Comparison of ENCODE assay signal across 9 cellular contexts in genomic region chr20:56630506-56631317, GRCh38. TPM values are rescaled to one million over a fixed set of nuclear protein-coding genes. Genes with fewer than 3 reads are reported as not detected.
A peak's percentile ranks its signal among the peaks of the same experiment; 100 is the strongest.
DNase-seq lines count a peak whose midpoint lies in the region; ATAC-seq, FAIRE-seq and TF ChIP-seq lines count a peak whose summit lies in the region.
"Had no signal": no experiment of that assay in that cellular context is flagged by ENCODE, and none has a peak within 500 bp of the region (broad histone marks: within the 10 kb centered on the region; RNA-seq: fewer than 3 reads in every experiment).

No MANE protein-coding gene starts in this region.

- H3K27ac ChIP-seq in HCT116 (ENCODE audit: low read depth, low read length) (no peak overlapping the region), left lung (no peak overlapping the region)

- CTCF ChIA-PET in HCT116 (lab: Charles Lee) = interaction anchor here (0.9 to 1.7 kb wide), 7 partner anchors 14 to 382 kb away, joined by 3 to 13 read pairs (median 3); no protein-coding TSS in a partner anchor

- no peaks in the 10 kb centered on the region for H4K20me1 ChIP-seq in HCT116 (ENCODE audit: insufficient read depth)

- peak in 1 of 3 experiments; percentile 3; a peak in 2 of 6 replicates for TF ChIP-seq CTCF in HCT116 (IDR thresholded peaks at IDR 0.05 in 2 of 3, conservative IDR thresholded peaks at IDR 0.05 in 1 of 3; ENCODE audit: borderline replicate concordance in 1 of 3, insufficient read depth in 1 of 3, low read depth in 2 of 3, low read length in 2 of 3)
- TF ChIP-seq CTCF in bronchial epithelial cell (IDR thresholded peaks at IDR 0.05; ENCODE audit: insufficient read depth, low read length, severe bottlenecking) = no peak
- TF ChIP-seq CTCF in left lung (IDR thresholded peaks at IDR 0.05) = no peak

- H3K4me3 ChIP-seq in HCT116 (replicated peaks in 1 of 2; ENCODE audit: low read depth in 1 of 2, low read length in 2 of 2) = peak overlapping the region; percentile 61 to 84
- H3K4me3 ChIP-seq in bronchial epithelial cell (ENCODE audit: low read depth, low read length) = peak overlapping the region; percentile 95
- H3K4me3 ChIP-seq in left lung = peak overlapping the region; percentile 35 to 37

- intact Hi-C loops in HCT116 (cut with micrococcal nuclease) = no loop called here
- intact Hi-C loops in left lung (cut with DNase I) = no loop called here
- intact Hi-C loops in head of caudate nucleus (cut with DNase I) = no loop called here

- no peak overlapping the region; the same call in 1 of the 2 replicates for H3K9ac ChIP-seq in HCT116 (ENCODE audit: low read length)

- ATAC-seq in HCT116 (peak; percentile 5), left lung (peak; percentile 31)

- no peaks in the 10 kb centered on the region for H3K9me3 ChIP-seq in HCT116 (ENCODE audit: control insufficient read depth in 1 of 2, insufficient read depth in 1 of 2, low read depth in 1 of 2, low read length in 2 of 2)
- no peaks in the 10 kb centered on the region for H3K9me3 ChIP-seq in left lung

- peaks cover 4 to 17% of the 10 kb centered on the region in 2 experiments for H3K4me1 ChIP-seq in HCT116 (ENCODE audit: control insufficient read depth in 1 of 2, insufficient read depth in 2 of 2, low read length in 2 of 2)
- peaks cover 0 to 30% of the 10 kb centered on the region in 2 donors for H3K4me1 ChIP-seq in left lung

- no peak for FAIRE-seq in bronchial epithelial cell (lab: Jason Lieb, UNC)

- H2AFZ ChIP-seq in HCT116 (ENCODE audit: low read depth, low read length, poor library complexity, severe bottlenecking) = no peak overlapping the region

- H3K79me2 ChIP-seq in HCT116 (ENCODE audit: insufficient read depth, low read length) = no peaks in the 10 kb centered on the region

- no peak for TF ChIP-seq RAD21 in HCT116 (IDR thresholded peaks at IDR 0.05; ENCODE audit: low read depth)

- in situ Hi-C loops in G401 (cut with HindIII; ENCODE audit: low sequenced_read_pairs) = no loop called here

- H3K4me2 ChIP-seq in HCT116 (ENCODE audit: low read length) = peak overlapping the region; percentile 98

- TF ChIP-seq POLR2A in HCT116 (IDR thresholded peaks at IDR 0.05; ENCODE audit: borderline replicate concordance, extremely low read depth, insufficient read depth, insufficient read length) = no peak

- POLR2A ChIA-PET in HCT116 (lab: Charles Lee) = no interaction called here

- H3K27me3 ChIP-seq in HCT116 (ENCODE audit: insufficient read depth, low read length) (no peaks in the 10 kb centered on the region), bronchial epithelial cell (ENCODE audit: control insufficient read depth, insufficient read depth, low read length) (peaks cover 4% of the 10 kb centered on the region), left lung (peaks cover 70 to 100% of the 10 kb centered on the region in 2 donors)

- H3K9me2 ChIP-seq in HCT116 (ENCODE audit: insufficient read depth) = no peaks in the 10 kb centered on the region

- RAD21 ChIA-PET in HCT116 (lab: Charles Lee; ENCODE audit: low non-redundant PET in 1 of 2, low total read pairs in 2 of 2, uncharacterized antibody in 2 of 2, unreplicated experiment in 2 of 2) = interaction anchor here (1.4 to 2.1 kb wide), 2 partner anchors 343 to 344 kb away, joined by 4 to 11 read pairs; no protein-coding TSS in a partner anchor

- H3K36me3 ChIP-seq in HCT116 (ENCODE audit: control insufficient read depth in 1 of 2, insufficient read depth in 2 of 2, low read length in 2 of 2) (peaks cover 0 to 5% of the 10 kb centered on the region in 2 experiments; a peak in 1 of 4 replicates), bronchial epithelial cell (ENCODE audit: control insufficient read depth, insufficient read depth, low read length) (no peaks in the 10 kb centered on the region), left lung (no peaks in the 10 kb centered on the region)

- peak; percentile 31 for DNase-seq in 8988T
- no peak for DNase-seq in HCT116 (ENCODE audit: low read depth, low spot score)
- no peak for DNase-seq in bronchial epithelial cell (ENCODE audit: low read depth)
- no peak for DNase-seq in left lung
- DNase-seq in head of caudate nucleus = no peak
- no peak for DNase-seq in G401 (ENCODE audit: low spot score)
- DNase-seq in NCI-H2227 treated with DMSO at 0.1 percent for 48 hours (lab: John Stamatoyannopoulos, UW) = no peak
- no peak for DNase-seq in glomerular visceral epithelial cell (ENCODE audit: extremely low spot score)

- no TSS peak for BruUV-seq in HCT116 (replicated peaks; lab: Mats Ljungman, UMichigan)

TF ChIP-seq in HCT116, 20 proteins besides CTCF, POLR2A, EP300 and RAD21:
- TF ChIP-seq SIN3A (IDR thresholded peaks at IDR 0.05; ENCODE audit: low read depth) = no peak
- TF ChIP-seq ZBTB33 (IDR thresholded peaks at IDR 0.05; ENCODE audit: extremely low read depth, insufficient replicate concordance, low read length) = no peak
- TF ChIP-seq EZH2 (IDR thresholded peaks at IDR 0.05) = no peak
- no peak for TF ChIP-seq CEBPB (IDR thresholded peaks at IDR 0.05; ENCODE audit: low read depth)
- TF ChIP-seq SRF (IDR thresholded peaks at IDR 0.05; ENCODE audit: low read depth) = no peak
- TF ChIP-seq FOSL1 (IDR thresholded peaks at IDR 0.05; ENCODE audit: low read depth) = no peak
- no peak for TF ChIP-seq ATF3 (IDR thresholded peaks at IDR 0.05)
- no peak for TF ChIP-seq TCF7L2 (IDR thresholded peaks at IDR 0.05; ENCODE audit: borderline replicate concordance, extremely low read depth, insufficient read depth, insufficient read length)
- TF ChIP-seq ZNF274 (IDR thresholded peaks at IDR 0.05; ENCODE audit: low read depth, low read length) = no peak

RNA-seq across cellular contexts. Expression of gene TFAP2C, which starts 1.6 kb away (rescaled TPM):
- total RNA-seq in HCT116 (2021; ENCODE audit: unreplicated experiment) (6.9 TPM), bronchial epithelial cell (2.9 and 5.1 TPM in 2 replicates), left lung (1 to 10 TPM; 3.7 to 4.1 TPM)
- polyA plus RNA-seq in HCT116 (2012) = 3.5 and 4.1 TPM in 2 replicates
- 0.12 and 0.27 TPM in 2 replicates for total RNA-seq in G401 (2014; rRNA removed; shearing (Covaris generic))
- total RNA-seq: activated naive CD8-positive, alpha-beta T cell treated with anti-CD3 and anti-CD28 coated beads for 36 hours had no signal

Comparison
In these comparisons a context has a peak if more than half of its experiments do, and no peak if none do; other contexts are left out.
1. H3K4me3 ChIP-seq: peak in every context shown above with its lines; median percentile 95 in bronchial epithelial cell; 72 in HCT116; 36 in left lung.